19 cellular contexts compared by ENCODE assay signal in genomic region chr13:113059891-113060290, GRCh38. TPM values are rescaled to one million over a fixed set of nuclear protein-coding genes. Genes with fewer than 3 reads are reported as not detected.
"Had no signal": no experiment of that assay in that cellular context is flagged by ENCODE, and none has a peak within 500 bp of the region (broad histone marks: within the 10 kb centered on the region; RNA-seq: fewer than 3 reads in every experiment).

No MANE protein-coding gene starts in this region.

- H3K4me3 ChIP-seq: esophagus squamous epithelium, prostate gland, SK-N-MC had no signal

- DNase-seq: activated CD4-positive, CD25-positive, alpha-beta regulatory T cell treated with anti-CD3 and anti-CD28 coated beads, Interleukin-2, amount 50 U/mL, for 72 hours; activated naive CD4-positive, alpha-beta T cell; activated naive CD8-positive, alpha-beta T cell treated with anti-CD3 and anti-CD28 coated beads, Interleukin-2, amount 50 U/mL, for 24 hours; esophagus squamous epithelium; hypothalamus; immature natural killer cell; mesendoderm; natural killer cell; occipital lobe; T-cell; T-helper 9 cell had no signal

- ATAC-seq: activated naive CD8-positive, alpha-beta T cell treated with anti-CD3 and anti-CD28 coated beads, Interleukin-2, amount 50 U/mL, for 24 hours; natural killer cell; sciatic nerve; T-cell had no signal

- FAIRE-seq: astrocyte, bronchial epithelial cell, urothelium cell line had no signal

- H3K27me3 ChIP-seq: esophagus squamous epithelium had no signal

- H3K36me3 ChIP-seq: prostate gland had no signal

- H3K27ac ChIP-seq: esophagus squamous epithelium, prostate gland, SK-N-MC had no signal

- H3K9me3 ChIP-seq: esophagus squamous epithelium, prostate gland had no signal

- H3K4me1 ChIP-seq: esophagus squamous epithelium, prostate gland had no signal

RNA-seq across cellular contexts. Expression of gene F7, which starts 45.7 kb away (rescaled TPM):
- total RNA-seq: astrocyte, bronchial epithelial cell, esophagus squamous epithelium, fibroblast of villous mesenchyme, glomerular endothelial cell had no signal
